8 cellular contexts compared by ENCODE assay signal in the genomic region with DNA sequence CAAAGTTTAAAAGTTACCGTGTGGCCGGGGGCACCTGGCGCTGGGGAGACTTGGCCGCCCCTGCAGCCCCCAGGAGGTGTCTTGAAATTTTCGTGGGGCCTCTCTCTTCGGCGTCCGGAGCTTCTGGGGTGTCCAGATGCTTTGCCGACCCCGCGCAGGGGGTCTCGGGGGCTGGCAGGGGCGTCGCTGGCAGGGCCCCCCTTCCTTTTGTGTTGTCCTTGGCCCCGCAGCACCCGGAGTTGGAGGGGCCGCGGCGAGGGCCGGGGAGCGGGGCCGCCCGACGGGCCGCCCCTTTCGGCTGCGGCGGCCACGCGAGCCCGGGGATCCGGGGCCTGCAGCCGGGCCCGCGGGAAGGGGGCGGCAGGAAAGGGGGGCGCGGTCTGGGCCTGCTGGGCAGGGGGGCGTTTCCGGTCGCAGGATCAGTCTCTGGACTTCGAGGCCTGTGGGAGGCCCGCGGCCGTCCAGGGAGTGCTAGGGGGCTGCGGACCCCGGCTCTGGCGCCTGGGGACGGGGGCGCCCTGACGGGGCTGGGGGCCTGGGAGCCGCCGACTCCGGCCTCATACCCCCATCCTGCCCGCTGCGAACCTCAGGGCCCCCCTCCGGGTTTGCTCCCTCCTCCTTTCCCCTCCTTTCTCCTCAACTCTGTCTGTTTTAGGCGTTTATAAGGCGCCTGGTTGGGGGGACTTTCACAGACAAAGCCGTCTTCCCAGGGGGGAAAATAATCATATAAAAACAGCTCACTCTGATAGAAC. TPM values are rescaled to one million over a fixed set of nuclear protein-coding genes. Genes with fewer than 3 reads are reported as not detected.
A peak's percentile ranks its signal among the peaks of the same experiment; 100 is the strongest.
DNase-seq lines count a peak whose midpoint lies in the region; TF ChIP-seq lines count a peak whose summit lies in the region.

No MANE protein-coding gene starts in this region.

- H3K27ac ChIP-seq in layer of hippocampus (ENCODE audit: low read depth, low read length), result peak overlapping the region; percentile 62
- H3K27ac ChIP-seq in stomach smooth muscle (ENCODE audit: low read length), result peak overlapping the region; percentile 58

- H3K4me1 ChIP-seq in stomach smooth muscle (ENCODE audit: control insufficient read depth, insufficient read depth, low read length), result peaks cover 13% of the 10 kb centered on the region

- peak overlapping the region; percentile 90 for H3K27ac Mint-ChIP-seq in MCF 10A (ENCODE audit: low read depth, unreplicated experiment)

- H3K27me3 ChIP-seq in GM06990 (replicated peaks; ENCODE audit: control insufficient read depth, insufficient read depth, low read length) (no peaks in the 10 kb centered on the region), MG63 (no peaks in the 10 kb centered on the region), layer of hippocampus (ENCODE audit: control insufficient read depth, insufficient read depth, low read length) (no peaks in the 10 kb centered on the region), stomach smooth muscle (ENCODE audit: control insufficient read depth in 1 of 2, insufficient read depth in 2 of 2, low read length in 2 of 2) (no peaks in the 10 kb centered on the region)

- H3K9me3 Mint-ChIP-seq in MCF 10A (ENCODE audit: unreplicated experiment), result no peaks in the 10 kb centered on the region

- DNase-seq in GM06990 (ENCODE audit: extremely low read depth, insufficient read length) (peak; percentile 24), MG63 (peak; percentile 36), MCF 10A (ENCODE audit: unreplicated experiment) (no peak), globus pallidus (ENCODE audit: low spot score) (no peak), cerebellar nuclear complex (lab: John Stamatoyannopoulos, UW) (no peak), NCI-H1436 (lab: John Stamatoyannopoulos, UW) (no peak)

- H3K36me3 Mint-ChIP-seq in MCF 10A (ENCODE audit: insufficient read depth, unreplicated experiment), result peaks cover 17% of the 10 kb centered on the region

- H3K4me1 Mint-ChIP-seq in MCF 10A (ENCODE audit: insufficient read depth, unreplicated experiment), result peaks cover 26% of the 10 kb centered on the region

- CTCF ChIA-PET in MCF 10A (lab: Yijun Ruan, JAX), result interaction anchor here (0.8 to 1.2 kb wide), 2 partner anchors 15 to 46 kb away, joined by 3 to 5 read pairs; no protein-coding TSS in a partner anchor

- H3K4me3 ChIP-seq in GM06990 (replicated peaks; ENCODE audit: low read depth, low read length) (peak overlapping the region; percentile 87), MG63 (peak overlapping the region; percentile 82), stomach smooth muscle (ENCODE audit: low read length in 2 of 2) (peak overlapping the region; percentile 73 to 80)

- peaks cover 1% of the 10 kb centered on the region for H3K36me3 ChIP-seq in GM06990 (ENCODE audit: control insufficient read depth, insufficient read depth, low read length)
- H3K36me3 ChIP-seq in MG63, result peaks cover 46% of the 10 kb centered on the region
- no peaks in the 10 kb centered on the region for H3K36me3 ChIP-seq in stomach smooth muscle (ENCODE audit: control insufficient read depth in 2 of 2, insufficient read depth in 2 of 2, low read length in 2 of 2)

- H3K9ac ChIP-seq in stomach smooth muscle (ENCODE audit: low read length in 2 of 2), result peak overlapping the region; percentile 82 to 94

- H3K4me3 Mint-ChIP-seq in MCF 10A (ENCODE audit: unreplicated experiment), result peak overlapping the region; percentile 75

- POLR2A ChIA-PET in MCF 10A (lab: Yijun Ruan, JAX), result interaction anchor here (0.6 to 5.5 kb wide), 16 partner anchors 11 to 351 kb away, joined by 3 to 88 read pairs (median 4); a partner anchor contains a TSS

- intact Hi-C loops in MCF 10A (cut with micrococcal nuclease), result no loop called here

- H3K27me3 Mint-ChIP-seq in MCF 10A (ENCODE audit: insufficient read depth, unreplicated experiment), result no peaks in the 10 kb centered on the region

- no TSS peak for BruUV-seq in MCF 10A (replicated peaks; lab: Mats Ljungman, UMichigan)

- H3K9me3 ChIP-seq in MG63 (0 out of 2 replicates have a peak, but pooled peaks cover 2% of the 10 kb centered on the region), stomach smooth muscle (ENCODE audit: control insufficient read depth in 2 of 2, low read length in 2 of 2) (no peaks in the 10 kb centered on the region)

- TF ChIP-seq CTCF in GM06990 (IDR thresholded peaks at IDR 0.05; ENCODE audit: insufficient read depth, low read length, poor library complexity, severe bottlenecking), result no peak
- TF ChIP-seq CTCF in MCF 10A (IDR thresholded peaks at IDR 0.05; ENCODE audit: unreplicated experiment), result no peak

RNA-seq across cellular contexts. Expression of a gene that starts 0.9 kb away (rescaled TPM):
- total RNA-seq in MG63 (2014; rRNA removed; shearing (Covaris generic); ENCODE audit: low replicate concordance), result 32.2 and 43.0 TPM in 2 replicates
- 42.9 and 53.4 TPM in 2 replicates for total RNA-seq in MCF 10A (2022)

RNA-seq across cellular contexts. Expression of a gene that starts 16.2 kb away (rescaled TPM):
- 159 and 226 TPM in 2 replicates for total RNA-seq in MG63 (2014; rRNA removed; shearing (Covaris generic); ENCODE audit: low replicate concordance)
- total RNA-seq in MCF 10A (2022), result 84.7 and 117 TPM in 2 replicates

Comparison
In these comparisons a context has a peak if more than half of its experiments do, and no peak if none do; other contexts are left out.
1. DNase-seq: peak in GM06990 (single experiment) and MG63 (single experiment); none in MCF 10A (single experiment), globus pallidus (single experiment), cerebellar nuclear complex (0 of 2) and NCI-H1436 (single experiment).
2. Peak in every context shown above with its lines, with median percentiles within 50 percentile points of each other: H3K4me3 ChIP-seq.